1 cellular context compared by ENCODE assay signal in the genomic region with DNA sequence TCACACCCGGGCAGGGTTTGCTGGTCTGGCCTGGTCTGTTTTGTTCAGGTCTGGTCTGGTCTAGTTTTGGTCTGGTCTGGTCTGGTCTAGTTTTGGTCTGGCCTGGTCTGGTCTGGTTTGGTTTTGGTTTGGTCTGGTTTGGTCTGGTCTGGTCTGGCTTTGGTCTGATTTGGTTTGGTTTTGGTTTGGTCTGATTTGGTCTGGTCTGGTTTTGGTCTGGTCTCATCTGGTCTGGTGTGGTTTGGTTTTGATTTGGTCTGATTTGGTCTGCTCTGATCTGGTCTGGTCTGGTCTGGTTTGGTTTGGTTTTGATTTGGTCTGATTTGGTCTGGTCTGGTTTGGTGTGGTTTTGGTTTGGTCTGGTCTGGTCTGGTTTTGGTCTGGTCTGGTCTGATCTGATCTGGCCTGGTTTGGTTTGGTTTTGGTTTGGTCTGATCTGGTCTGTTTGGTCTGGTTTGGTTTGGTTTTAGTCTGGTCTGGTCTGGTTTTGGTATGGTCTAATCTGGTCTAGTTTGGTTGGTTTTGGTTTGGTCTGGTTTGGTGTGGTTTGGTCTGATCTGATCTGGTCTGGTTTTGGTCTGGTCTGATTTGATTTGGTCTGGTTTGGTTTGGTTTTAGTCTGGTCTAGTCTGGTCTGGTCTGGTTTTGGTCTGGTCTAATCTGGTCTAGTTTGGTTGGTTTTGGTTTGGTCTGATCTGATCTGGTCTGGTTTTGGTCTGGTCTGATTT.
TF ChIP-seq lines count a peak whose summit lies in the region.

No MANE protein-coding gene starts in this region.

TF ChIP-seq in HEK293, 187 proteins besides CTCF, POLR2A, EP300 and RAD21 (continued from another document):
- TF ChIP-seq ZNF621 (tag by site-specific recombination; IDR thresholded peaks at IDR 0.05), result no peak
- TF ChIP-seq, protein P1, sequence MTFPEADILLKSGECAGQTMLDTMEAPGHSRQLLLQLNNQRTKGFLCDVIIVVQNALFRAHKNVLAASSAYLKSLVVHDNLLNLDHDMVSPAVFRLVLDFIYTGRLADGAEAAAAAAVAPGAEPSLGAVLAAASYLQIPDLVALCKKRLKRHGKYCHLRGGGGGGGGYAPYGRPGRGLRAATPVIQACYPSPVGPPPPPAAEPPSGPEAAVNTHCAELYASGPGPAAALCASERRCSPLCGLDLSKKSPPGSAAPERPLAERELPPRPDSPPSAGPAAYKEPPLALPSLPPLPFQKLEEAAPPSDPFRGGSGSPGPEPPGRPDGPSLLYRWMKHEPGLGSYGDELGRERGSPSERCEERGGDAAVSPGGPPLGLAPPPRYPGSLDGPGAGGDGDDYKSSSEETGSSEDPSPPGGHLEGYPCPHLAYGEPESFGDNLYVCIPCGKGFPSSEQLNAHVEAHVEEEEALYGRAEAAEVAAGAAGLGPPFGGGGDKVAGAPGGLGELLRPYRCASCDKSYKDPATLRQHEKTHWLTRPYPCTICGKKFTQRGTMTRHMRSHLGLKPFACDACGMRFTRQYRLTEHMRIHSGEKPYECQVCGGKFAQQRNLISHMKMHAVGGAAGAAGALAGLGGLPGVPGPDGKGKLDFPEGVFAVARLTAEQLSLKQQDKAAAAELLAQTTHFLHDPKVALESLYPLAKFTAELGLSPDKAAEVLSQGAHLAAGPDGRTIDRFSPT (tag by site-specific recombination; IDR thresholded peaks at IDR 0.05), result no peak
